Comparison of ENCODE assay signal across 8 cellular contexts in genomic region chr18:12408247-12408869, GRCh38. TPM values are rescaled to one million over a fixed set of nuclear protein-coding genes. Genes with fewer than 3 reads are reported as not detected.
DNase-seq lines count a peak whose midpoint lies in the region; ATAC-seq and TF ChIP-seq lines count a peak whose summit lies in the region.

No MANE protein-coding gene starts in this region.

- TF ChIP-seq POLR2A in uterus (IDR thresholded peaks at IDR 0.05) = no peak

- peak overlapping the region; percentile 100 for H3K4me2 ChIP-seq in OCI-LY7 (ENCODE audit: low read length)

- H3K79me2 ChIP-seq in OCI-LY7 (ENCODE audit: insufficient read depth, low read depth, low read length) = peaks cover 37% of the 10 kb centered on the region

- H2AFZ ChIP-seq in OCI-LY7 (ENCODE audit: low read length) = peak overlapping the region; percentile 81; the same call in 1 of the 2 replicates

- H3K4me3 ChIP-seq in AG10803 (ENCODE audit: low read length) (peak overlapping the region; percentile 75), OCI-LY7 (ENCODE audit: low read depth, low read length, poor library complexity, severe bottlenecking) (peak overlapping the region; percentile 92), ectodermal cell (ENCODE audit: insufficient read depth, low read depth, low read length) (peak overlapping the region; percentile 32), muscle layer of duodenum (ENCODE audit: low read depth in 1 of 2, low read length in 2 of 2) (peak overlapping the region; percentile 63 to 66), uterus (peak overlapping the region; percentile 41 to 69)

- peaks cover 29% of the 10 kb centered on the region for H3K27me3 ChIP-seq in ectodermal cell (ENCODE audit: control insufficient read depth, insufficient read depth, low read length, poor library complexity, severe bottlenecking)
- H3K27me3 ChIP-seq in muscle layer of duodenum (ENCODE audit: low read depth, low read length) = peaks cover 7% of the 10 kb centered on the region
- H3K27me3 ChIP-seq in uterus = no peaks in the 10 kb centered on the region

- peak; percentile 42 for DNase-seq in AG10803 (ENCODE audit: low read depth)
- peak; percentile 57 for DNase-seq in OCI-LY7 (ENCODE audit: low spot score)
- DNase-seq in uterus = no peak
- no peak for DNase-seq in NOMO-1 (lab: John Stamatoyannopoulos, UW; ENCODE audit: unreplicated experiment in 2 of 2)
- DNase-seq in CD1c-positive myeloid dendritic cell (ENCODE audit: extremely low spot score) = no peak

- H3K9me2 ChIP-seq in OCI-LY7 (ENCODE audit: insufficient read depth, low read length) = no peaks in the 10 kb centered on the region

- POLR2A ChIA-PET in OCI-LY7 (lab: Charles Lee) = interaction anchor here (0.6 to 2.8 kb wide), 7 partner anchors 10 to 428 kb away, joined by 3 to 19 read pairs (median 5); partner anchors contain the start of gene AFG3L2

- intact Hi-C loops in OCI-LY7 (cut with micrococcal nuclease; ENCODE audit: unreplicated experiment) (loop anchor here (1.0 to 5.0 kb wide), 2 partner anchors 13 to 539 kb away; partner anchors contain the start of gene SEH1L), uterus (cut with DNase I; ENCODE audit: low total_unique reads) (no loop called here)

- CTCF ChIA-PET in OCI-LY7 (lab: Charles Lee; ENCODE audit: unreplicated experiment) = no interaction called here

- no TSS peak for BruUV-seq in OCI-LY7 (replicated peaks; lab: Mats Ljungman, UMichigan)

- peak overlapping the region; percentile 64 for H3K27ac ChIP-seq in OCI-LY7 (ENCODE audit: low read depth, low read length, poor library complexity, severe bottlenecking)
- H3K27ac ChIP-seq in ectodermal cell (ENCODE audit: insufficient read depth, low read depth, low read length, poor library complexity, severe bottlenecking) = no peak overlapping the region
- peak overlapping the region; percentile 63 for H3K27ac ChIP-seq in muscle layer of duodenum (ENCODE audit: low read length)
- peak overlapping the region; percentile 83 to 87 for H3K27ac ChIP-seq in uterus

- 12 to 14% methylated on average over 31 to 32 of the region's 32 CpGs for WGBS in ectodermal cell, 2 experiments

- peaks cover 12% of the 10 kb centered on the region; the same call in 1 of the 2 replicates for H3K36me3 ChIP-seq in OCI-LY7 (ENCODE audit: insufficient read depth, low read length)
- H3K36me3 ChIP-seq in ectodermal cell (ENCODE audit: control insufficient read depth, insufficient read depth, low read length) = no peaks in the 10 kb centered on the region
- no peaks in the 10 kb centered on the region for H3K36me3 ChIP-seq in muscle layer of duodenum (ENCODE audit: control insufficient read depth in 1 of 2, insufficient read depth in 2 of 2, low read length in 2 of 2)
- H3K36me3 ChIP-seq in uterus = no peaks in the 10 kb centered on the region

- no peak for TF ChIP-seq CTCF in AG10803 (conservative IDR thresholded peaks at IDR 0.05; ENCODE audit: low read length)
- no peak for TF ChIP-seq CTCF in OCI-LY7 (conservative IDR thresholded peaks at IDR 0.05; ENCODE audit: low read length)
- TF ChIP-seq CTCF in uterus (IDR thresholded peaks at IDR 0.05) = no peak

- H3K4me1 ChIP-seq in OCI-LY7 (ENCODE audit: insufficient read depth, low read length, poor library complexity, severe bottlenecking) (peaks cover 28% of the 10 kb centered on the region), ectodermal cell (ENCODE audit: control insufficient read depth, insufficient read depth, low read length) (no peaks in the 10 kb centered on the region), muscle layer of duodenum (ENCODE audit: control insufficient read depth in 1 of 2, insufficient read depth in 2 of 2, low read length in 2 of 2) (peaks cover 0 to 14% of the 10 kb centered on the region in 2 donors), uterus (no peaks in the 10 kb centered on the region)

- ATAC-seq in GM21360 (IDR thresholded peaks at IDR 0.05; ENCODE audit: unreplicated experiment) = peak; percentile 11

- no peaks in the 10 kb centered on the region for H3K9me3 ChIP-seq in OCI-LY7 (ENCODE audit: low read length)
- no peaks in the 10 kb centered on the region for H3K9me3 ChIP-seq in ectodermal cell (ENCODE audit: control insufficient read depth, low read length)
- H3K9me3 ChIP-seq in muscle layer of duodenum (ENCODE audit: control insufficient read depth in 1 of 2, low read length in 2 of 2) = no peaks in the 10 kb centered on the region
- H3K9me3 ChIP-seq in uterus = no peaks in the 10 kb centered on the region

- no peaks in the 10 kb centered on the region for H4K20me1 ChIP-seq in OCI-LY7 (ENCODE audit: insufficient read depth, low read length)

RNA-seq across cellular contexts. Expression of gene PRELID3A, which starts 0.6 kb away (rescaled TPM):
- total RNA-seq in OCI-LY7 (2014; rRNA removed; shearing (Covaris generic)) = 12.7 and 14.0 TPM in 2 replicates
- total RNA-seq in OCI-LY7 (2022) = 24.6 and 28.6 TPM in 2 replicates
- 12.0 TPM for polyA plus RNA-seq in ectodermal cell (2013, experiment 1 of 4)
- polyA plus RNA-seq in ectodermal cell (2013, experiment 2 of 4) = 11.5 TPM
- 10.8 TPM for polyA plus RNA-seq in ectodermal cell (2013, experiment 3 of 4)
- 8.4 TPM for polyA plus RNA-seq in ectodermal cell (2013, experiment 4 of 4)
- total RNA-seq in uterus = 1 to 10 TPM in 2 of 4 donors, under 1 TPM in 1, not detected in 1; 0.26 to 7.9 (median 7.7) TPM

RNA-seq across cellular contexts. Expression of gene AFG3L2, which starts 31.3 kb away (rescaled TPM):
- total RNA-seq in OCI-LY7 (2014; rRNA removed; shearing (Covaris generic)) = 44.8 and 49.2 TPM in 2 replicates
- total RNA-seq in OCI-LY7 (2022) (61.3 and 72.7 TPM in 2 replicates), uterus (10 to 100 TPM; 18.5 to 53.1 (median 33.7) TPM)
- 40.8 TPM for polyA plus RNA-seq in ectodermal cell (2013, experiment 1 of 4)
- 38.1 TPM for polyA plus RNA-seq in ectodermal cell (2013, experiment 2 of 4)
- 28.2 TPM for polyA plus RNA-seq in ectodermal cell (2013, experiment 3 of 4)
- 30.2 TPM for polyA plus RNA-seq in ectodermal cell (2013, experiment 4 of 4)

Comparison
In these comparisons a context has a peak if more than half of its experiments do, and no peak if none do; other contexts are left out.
1. DNase-seq: peak in AG10803 (single experiment) and OCI-LY7 (single experiment); none in uterus (0 of 2), NOMO-1 (0 of 2) and CD1c-positive myeloid dendritic cell (single experiment).
2. H3K4me3 ChIP-seq: peak in every context shown above with its lines; median percentile 92 in OCI-LY7; 75 in AG10803; 64 in muscle layer of duodenum; 55 in uterus; 32 in ectodermal cell.